Comparison of ENCODE assay signal across 19 cellular contexts in the genomic region with DNA sequence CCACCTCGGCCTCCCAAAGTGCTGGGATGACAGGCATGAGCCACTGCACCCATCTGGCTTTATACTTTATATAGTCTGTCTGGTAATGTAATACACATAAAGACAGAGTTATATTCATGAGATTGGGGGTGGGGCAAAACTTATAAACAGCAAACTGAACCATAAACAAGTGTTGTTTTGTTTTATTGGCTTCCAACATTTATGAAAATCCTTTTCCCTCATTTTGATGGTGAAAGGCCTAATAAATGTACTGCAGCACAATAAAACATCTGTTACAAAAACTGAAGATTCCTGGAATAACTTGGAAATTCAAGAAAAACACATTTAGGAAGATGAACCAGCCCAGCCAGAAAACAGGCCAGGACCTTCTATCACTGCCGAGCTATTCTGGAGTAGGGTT. TPM values are rescaled to one million over a fixed set of nuclear protein-coding genes. Genes with fewer than 3 reads are reported as not detected.
DNase-seq lines count a peak whose midpoint lies in the region; ATAC-seq and TF ChIP-seq lines count a peak whose summit lies in the region.
"Had no signal": no experiment of that assay in that cellular context is flagged by ENCODE, and none has a peak within 500 bp of the region (broad histone marks: within the 10 kb centered on the region; RNA-seq: fewer than 3 reads in every experiment).

No MANE protein-coding gene starts in this region.

- peaks cover 3% of the 10 kb centered on the region for H3K4me1 ChIP-seq in upper lobe of right lung
- H3K4me1 ChIP-seq: Caco-2 had no signal

- H3K36me3 Mint-ChIP-seq in central memory CD8-positive, alpha-beta T cell (ENCODE audit: insufficient read depth) = peaks cover 3% of the 10 kb centered on the region
- peaks cover 0 to 7% (median 0%) of the 10 kb centered on the region in 3 donors for H3K36me3 Mint-ChIP-seq in immature natural killer cell

- DNase-seq in central memory CD8-positive, alpha-beta T cell (ENCODE audit: low spot score in 2 of 2) = no peak
- DNase-seq in epidermal melanocyte (ENCODE audit: insufficient read length, low spot score) (peak; percentile 59), immature natural killer cell (no peak), upper lobe of right lung (no peak), posterior cingulate gyrus (no peak)
- DNase-seq in stimulated activated naive CD8-positive, alpha-beta T cell treated with anti-CD3 and anti-CD28 coated beads, Interleukin-15, Interleukin-2, amounts not matched to agents 100 U/mL and 50 U/mL, for 24 hours = no peak
- DNase-seq: C1 segment of cervical spinal cord; Caco-2; CD4-positive, alpha-beta memory T cell; DMS153; DND-41; GM23248; H7; HCEC 1CT had no signal

- H3K4me1 Mint-ChIP-seq in central memory CD8-positive, alpha-beta T cell = peaks cover 19% of the 10 kb centered on the region
- H3K4me1 Mint-ChIP-seq in immature natural killer cell = peaks cover 55 to 58% of the 10 kb centered on the region in 2 donors

- no peaks in the 10 kb centered on the region for H3K27me3 Mint-ChIP-seq in central memory CD8-positive, alpha-beta T cell
- H3K27me3 Mint-ChIP-seq in immature natural killer cell (ENCODE audit: low read depth in 3 of 3) = peaks cover 0 to 13% (median 12%) of the 10 kb centered on the region in 3 donors
- H3K27me3 Mint-ChIP-seq: CD4-positive, alpha-beta memory T cell had no signal

- intact Hi-C loops in upper lobe of right lung (cut with DNase I) (no loop called here), posterior cingulate gyrus (cut with DNase I) (no loop called here)

- H3K36me3 ChIP-seq in upper lobe of right lung = peaks cover 13% of the 10 kb centered on the region

- peak overlapping the region; percentile 24 for H3K27ac ChIP-seq in upper lobe of right lung
- H3K27ac ChIP-seq: GM23248 had no signal

- H3K4me3 ChIP-seq in upper lobe of right lung = no peak overlapping the region
- H3K4me3 ChIP-seq: GM23248 had no signal

- no peak for TF ChIP-seq CTCF in upper lobe of right lung (IDR thresholded peaks at IDR 0.05)

- H3K9me3 ChIP-seq in upper lobe of right lung = no peaks in the 10 kb centered on the region
- H3K9me3 ChIP-seq: Caco-2 had no signal

- ATAC-seq in central memory CD8-positive, alpha-beta T cell (replicated peaks; ENCODE audit: extremely low read depth, poor library complexity, severe bottlenecking) = no peak
- no peak for ATAC-seq in upper lobe of right lung
- ATAC-seq in stimulated activated naive CD8-positive, alpha-beta T cell treated with anti-CD3 and anti-CD28 coated beads, Interleukin-15, Interleukin-2, amounts not matched to agents 100 U/mL and 50 U/mL, for 24 hours = no peak
- ATAC-seq in GM21528 (IDR thresholded peaks at IDR 0.05; ENCODE audit: low FRiP score, unreplicated experiment) = no peak

- no peaks in the 10 kb centered on the region for H3K9me3 Mint-ChIP-seq in central memory CD8-positive, alpha-beta T cell
- H3K9me3 Mint-ChIP-seq in immature natural killer cell = peaks cover 0 to 2% (median 0%) of the 10 kb centered on the region in 6 donors
- H3K9me3 Mint-ChIP-seq: CD4-positive, alpha-beta memory T cell had no signal

- no peaks in the 10 kb centered on the region for H3K27me3 ChIP-seq in upper lobe of right lung

- H3K27ac Mint-ChIP-seq in central memory CD8-positive, alpha-beta T cell (ENCODE audit: low read depth) = peak overlapping the region; percentile 83
- peak overlapping the region; percentile 92 to 100 (median 96) for H3K27ac Mint-ChIP-seq in immature natural killer cell

- H3K4me3 Mint-ChIP-seq in central memory CD8-positive, alpha-beta T cell = no peak overlapping the region
- peak overlapping the region in 3 of 5 donors; percentile 24 to 82 (median 60) for H3K4me3 Mint-ChIP-seq in immature natural killer cell
- H3K4me3 Mint-ChIP-seq: CD4-positive, alpha-beta memory T cell had no signal

RNA-seq across cellular contexts. Expression of a gene that starts 16.1 kb away (rescaled TPM):
- 10 to 100 TPM; 13.3 to 28.6 (median 27.0) TPM for polyA plus RNA-seq in immature natural killer cell
- total RNA-seq in upper lobe of right lung = 30.6 TPM

RNA-seq across cellular contexts. Expression of a gene that starts 30.1 kb away (rescaled TPM):
- polyA plus RNA-seq in immature natural killer cell = not detected
- total RNA-seq in upper lobe of right lung = not detected
- total RNA-seq: A172; A673; Caco-2; CD4-positive, alpha-beta memory T cell; GM23248; H1; H7 had no signal
- polyA plus RNA-seq: BJ; CD4-positive, alpha-beta memory T cell; GM23248 had no signal

RNA-seq across cellular contexts. Expression of a gene that starts 43.4 kb away (rescaled TPM):
- 1 to 10 TPM in 1 of 3 donors, not detected in 2; 2.5 TPM for polyA plus RNA-seq in immature natural killer cell
- total RNA-seq in upper lobe of right lung = not detected
- total RNA-seq: A172; A673; Caco-2; CD4-positive, alpha-beta memory T cell; GM23248; H1; H7 had no signal
- polyA plus RNA-seq: BJ; CD4-positive, alpha-beta memory T cell; GM23248 had no signal

RNA-seq across cellular contexts. Expression of a gene that starts 44.3 kb away (rescaled TPM):
- 100 to 1,000 TPM in 2 of 3 donors, 10 to 100 TPM in 1; 96.0 to 134 (median 106) TPM for polyA plus RNA-seq in immature natural killer cell
- 42.5 TPM for total RNA-seq in upper lobe of right lung

RNA-seq across cellular contexts. Expression of a gene that starts 49.9 kb away (rescaled TPM):
- under 1 TPM in 1 of 3 donors, not detected in 2; 0.24 TPM for polyA plus RNA-seq in immature natural killer cell
- 48.4 TPM for total RNA-seq in upper lobe of right lung
- total RNA-seq: CD4-positive, alpha-beta memory T cell had no signal
- polyA plus RNA-seq: CD4-positive, alpha-beta memory T cell had no signal
